In genomic region chr14:54944737-54945391, GRCh38 we compare ENCODE assay signal across 1 cellular context.
TF ChIP-seq lines count a peak whose summit lies in the region.

No MANE protein-coding gene starts in this region.

TF ChIP-seq in HepG2, 621 proteins besides CTCF, POLR2A, EP300 and RAD21 (continued from another document and continues in another):
- TF ChIP-seq ZNF318 (CRISPR knock-in tag; IDR thresholded peaks at IDR 0.05) = no peak
- no peak for TF ChIP-seq SATB2 (CRISPR knock-in tag; IDR thresholded peaks at IDR 0.05)
- TF ChIP-seq ZIK1 (CRISPR knock-in tag; IDR thresholded peaks at IDR 0.05; ENCODE audit: borderline replicate concordance, low read depth) = no peak
- no peak for TF ChIP-seq ZNF614 (CRISPR knock-in tag; IDR thresholded peaks at IDR 0.05; ENCODE audit: borderline replicate concordance)
- TF ChIP-seq AGO1 (IDR thresholded peaks at IDR 0.05; ENCODE audit: low read depth, low read length, poor library complexity, severe bottlenecking) = no peak
- TF ChIP-seq RARG (CRISPR knock-in tag; IDR thresholded peaks at IDR 0.05; ENCODE audit: low read depth) = no peak
- TF ChIP-seq NFRKB (IDR thresholded peaks at IDR 0.05) = no peak
- TF ChIP-seq, protein P1, sequence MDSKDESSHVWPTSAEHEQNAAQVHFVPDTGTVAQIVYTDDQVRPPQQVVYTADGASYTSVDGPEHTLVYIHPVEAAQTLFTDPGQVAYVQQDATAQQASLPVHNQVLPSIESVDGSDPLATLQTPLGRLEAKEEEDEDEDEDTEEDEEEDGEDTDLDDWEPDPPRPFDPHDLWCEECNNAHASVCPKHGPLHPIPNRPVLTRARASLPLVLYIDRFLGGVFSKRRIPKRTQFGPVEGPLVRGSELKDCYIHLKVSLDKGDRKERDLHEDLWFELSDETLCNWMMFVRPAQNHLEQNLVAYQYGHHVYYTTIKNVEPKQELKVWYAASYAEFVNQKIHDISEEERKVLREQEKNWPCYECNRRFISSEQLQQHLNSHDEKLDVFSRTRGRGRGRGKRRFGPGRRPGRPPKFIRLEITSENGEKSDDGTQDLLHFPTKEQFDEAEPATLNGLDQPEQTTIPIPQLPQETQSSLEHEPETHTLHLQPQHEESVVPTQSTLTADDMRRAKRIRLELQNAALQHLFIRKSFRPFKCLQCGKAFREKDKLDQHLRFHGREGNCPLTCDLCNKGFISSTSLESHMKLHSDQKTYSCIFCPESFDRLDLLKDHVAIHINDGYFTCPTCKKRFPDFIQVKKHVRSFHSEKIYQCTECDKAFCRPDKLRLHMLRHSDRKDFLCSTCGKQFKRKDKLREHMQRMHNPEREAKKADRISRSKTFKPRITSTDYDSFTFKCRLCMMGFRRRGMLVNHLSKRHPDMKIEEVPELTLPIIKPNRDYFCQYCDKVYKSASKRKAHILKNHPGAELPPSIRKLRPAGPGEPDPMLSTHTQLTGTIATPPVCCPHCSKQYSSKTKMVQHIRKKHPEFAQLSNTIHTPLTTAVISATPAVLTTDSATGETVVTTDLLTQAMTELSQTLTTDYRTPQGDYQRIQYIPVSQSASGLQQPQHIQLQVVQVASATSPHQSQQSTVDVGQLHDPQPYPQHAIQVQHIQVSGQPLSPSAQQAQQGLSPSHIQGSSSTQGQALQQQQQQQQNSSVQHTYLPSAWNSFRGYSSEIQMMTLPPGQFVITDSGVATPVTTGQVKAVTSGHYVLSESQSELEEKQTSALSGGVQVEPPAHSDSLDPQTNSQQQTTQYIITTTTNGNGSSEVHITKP (CRISPR knock-in tag; IDR thresholded peaks at IDR 0.05; ENCODE audit: low read depth) = no peak
- TF ChIP-seq THAP8 (CRISPR knock-in tag; IDR thresholded peaks at IDR 0.05; ENCODE audit: borderline replicate concordance) = no peak
- no peak for TF ChIP-seq KAT7 (CRISPR knock-in tag; IDR thresholded peaks at IDR 0.05; ENCODE audit: borderline replicate concordance)
- TF ChIP-seq CAMTA2 (CRISPR knock-in tag; IDR thresholded peaks at IDR 0.05; ENCODE audit: borderline replicate concordance) = no peak
- peak; percentile 95 for TF ChIP-seq ESRRA (CRISPR knock-in tag; IDR thresholded peaks at IDR 0.05; ENCODE audit: low read depth)
- no peak for TF ChIP-seq ETV6 (CRISPR knock-in tag; conservative IDR thresholded peaks at IDR 0.05)
- TF ChIP-seq, protein P2, sequence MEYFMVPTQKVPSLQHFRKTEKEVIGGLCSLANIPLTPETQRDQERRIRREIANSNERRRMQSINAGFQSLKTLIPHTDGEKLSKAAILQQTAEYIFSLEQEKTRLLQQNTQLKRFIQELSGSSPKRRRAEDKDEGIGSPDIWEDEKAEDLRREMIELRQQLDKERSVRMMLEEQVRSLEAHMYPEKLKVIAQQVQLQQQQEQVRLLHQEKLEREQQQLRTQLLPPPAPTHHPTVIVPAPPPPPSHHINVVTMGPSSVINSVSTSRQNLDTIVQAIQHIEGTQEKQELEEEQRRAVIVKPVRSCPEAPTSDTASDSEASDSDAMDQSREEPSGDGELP (IDR thresholded peaks at IDR 0.05; ENCODE audit: borderline replicate concordance, low read depth) = no peak
- peak; percentile 13; the same call in 1 of the 2 replicates for TF ChIP-seq ELF3 (CRISPR knock-in tag; IDR thresholded peaks at IDR 0.05)
- TF ChIP-seq PAXIP1 (CRISPR knock-in tag; conservative IDR thresholded peaks at IDR 0.05) = peak; percentile 95
- TF ChIP-seq IRX3 (CRISPR knock-in tag; IDR thresholded peaks at IDR 0.05; ENCODE audit: borderline replicate concordance, low read depth) = no peak
- no peak for TF ChIP-seq ZBTB20 (CRISPR knock-in tag; IDR thresholded peaks at IDR 0.05; ENCODE audit: borderline replicate concordance, low read depth)
- peak; percentile 72; the same call in 1 of the 2 replicates for TF ChIP-seq FOXJ3 (CRISPR knock-in tag; IDR thresholded peaks at IDR 0.05; ENCODE audit: borderline replicate concordance)
- TF ChIP-seq NAIF1 (CRISPR knock-in tag; IDR thresholded peaks at IDR 0.05; ENCODE audit: borderline replicate concordance) = no peak
- no peak for TF ChIP-seq FOSL1 (CRISPR knock-in tag; IDR thresholded peaks at IDR 0.05; ENCODE audit: borderline replicate concordance)
- TF ChIP-seq KAT8 (CRISPR knock-in tag; IDR thresholded peaks at IDR 0.05) = no peak
- TF ChIP-seq, protein P3, sequence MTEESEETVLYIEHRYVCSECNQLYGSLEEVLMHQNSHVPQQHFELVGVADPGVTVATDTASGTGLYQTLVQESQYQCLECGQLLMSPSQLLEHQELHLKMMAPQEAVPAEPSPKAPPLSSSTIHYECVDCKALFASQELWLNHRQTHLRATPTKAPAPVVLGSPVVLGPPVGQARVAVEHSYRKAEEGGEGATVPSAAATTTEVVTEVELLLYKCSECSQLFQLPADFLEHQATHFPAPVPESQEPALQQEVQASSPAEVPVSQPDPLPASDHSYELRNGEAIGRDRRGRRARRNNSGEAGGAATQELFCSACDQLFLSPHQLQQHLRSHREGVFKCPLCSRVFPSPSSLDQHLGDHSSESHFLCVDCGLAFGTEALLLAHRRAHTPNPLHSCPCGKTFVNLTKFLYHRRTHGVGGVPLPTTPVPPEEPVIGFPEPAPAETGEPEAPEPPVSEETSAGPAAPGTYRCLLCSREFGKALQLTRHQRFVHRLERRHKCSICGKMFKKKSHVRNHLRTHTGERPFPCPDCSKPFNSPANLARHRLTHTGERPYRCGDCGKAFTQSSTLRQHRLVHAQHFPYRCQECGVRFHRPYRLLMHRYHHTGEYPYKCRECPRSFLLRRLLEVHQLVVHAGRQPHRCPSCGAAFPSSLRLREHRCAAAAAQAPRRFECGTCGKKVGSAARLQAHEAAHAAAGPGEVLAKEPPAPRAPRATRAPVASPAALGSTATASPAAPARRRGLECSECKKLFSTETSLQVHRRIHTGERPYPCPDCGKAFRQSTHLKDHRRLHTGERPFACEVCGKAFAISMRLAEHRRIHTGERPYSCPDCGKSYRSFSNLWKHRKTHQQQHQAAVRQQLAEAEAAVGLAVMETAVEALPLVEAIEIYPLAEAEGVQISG (CRISPR knock-in tag; IDR thresholded peaks at IDR 0.05) = peak; percentile 41; the same call in 1 of the 2 replicates
- TF ChIP-seq ARID3A (IDR thresholded peaks at IDR 0.05; ENCODE audit: low read depth, low read length) = peak; percentile 46; the same call in 1 of the 2 replicates
- TF ChIP-seq ZNF782 (CRISPR knock-in tag; IDR thresholded peaks at IDR 0.05; ENCODE audit: borderline replicate concordance) = no peak
- TF ChIP-seq, protein P4, sequence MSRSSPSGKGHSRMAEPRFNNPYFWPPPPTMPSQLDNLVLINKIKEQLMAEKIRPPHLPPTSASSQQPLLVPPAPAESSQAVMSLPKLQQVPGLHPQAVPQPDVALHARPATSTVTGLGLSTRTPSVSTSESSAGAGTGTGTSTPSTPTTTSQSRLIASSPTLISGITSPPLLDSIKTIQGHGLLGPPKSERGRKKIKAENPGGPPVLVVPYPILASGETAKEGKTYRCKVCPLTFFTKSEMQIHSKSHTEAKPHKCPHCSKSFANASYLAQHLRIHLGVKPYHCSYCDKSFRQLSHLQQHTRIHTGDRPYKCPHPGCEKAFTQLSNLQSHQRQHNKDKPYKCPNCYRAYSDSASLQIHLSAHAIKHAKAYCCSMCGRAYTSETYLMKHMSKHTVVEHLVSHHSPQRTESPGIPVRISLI (CRISPR knock-in tag; IDR thresholded peaks at IDR 0.05; ENCODE audit: borderline replicate concordance) = no peak
- no peak for TF ChIP-seq ZNF468 (CRISPR knock-in tag; IDR thresholded peaks at IDR 0.05)
